ENCODE assay signal across 1 cellular context in genomic region chr4:174381419-174381818, GRCh38.
TF ChIP-seq lines count a peak whose summit lies in the region.

No MANE protein-coding gene starts in this region.

TF ChIP-seq in K562, 482 proteins besides CTCF, POLR2A, EP300 and RAD21 (continued from another document and continues in another):
- TF ChIP-seq ESRRB (CRISPR knock-in tag; IDR thresholded peaks at IDR 0.05; ENCODE audit: borderline replicate concordance) (no peak), ZNF76 (CRISPR knock-in tag; IDR thresholded peaks at IDR 0.05; ENCODE audit: borderline replicate concordance) (peak; percentile 83), NR2F6 (CRISPR knock-in tag; IDR thresholded peaks at IDR 0.05) (no peak), NUFIP1 (IDR thresholded peaks at IDR 0.05; ENCODE audit: partially characterized antibody) (no peak), HOXB6 (CRISPR knock-in tag; IDR thresholded peaks at IDR 0.05; ENCODE audit: borderline replicate concordance) (no peak), RCOR1 (IDR thresholded peaks at IDR 0.05; ENCODE audit: borderline replicate concordance in 1 of 2, low read depth in 2 of 2, low read length in 2 of 2) (no peak), PTRF (tag; IDR thresholded peaks at IDR 0.05) (no peak), YY1 (IDR thresholded peaks at IDR 0.05; ENCODE audit: borderline replicate concordance in 1 of 3, control insufficient read depth in 1 of 3, extremely low read depth in 1 of 3, insufficient read depth in 3 of 3, insufficient read length in 1 of 3, insufficient replicate concordance in 2 of 3, low read depth in 1 of 3, low read length in 2 of 3) (peak in 1 of 3 experiments; percentile 72), ZNF518B (CRISPR knock-in tag; IDR thresholded peaks at IDR 0.05) (no peak), ZFX (CRISPR knock-in tag; IDR thresholded peaks at IDR 0.05) (no peak), BCL6 (CRISPR knock-in tag; IDR thresholded peaks at IDR 0.05) (no peak), CAMTA2 (CRISPR knock-in tag; conservative IDR thresholded peaks at IDR 0.05) (no peak), MTF1 (CRISPR knock-in tag; IDR thresholded peaks at IDR 0.05; ENCODE audit: borderline replicate concordance) (no peak), KDM5B (IDR thresholded peaks at IDR 0.05; ENCODE audit: insufficient replicate concordance, low read depth, low read length) (no peak), FOXM1 (IDR thresholded peaks at IDR 0.05; ENCODE audit: low read depth) (no peak), FOXM1 (CRISPR knock-in tag; IDR thresholded peaks at IDR 0.05; ENCODE audit: low read depth) (no peak), HEY1 (CRISPR knock-in tag; IDR thresholded peaks at IDR 0.05; ENCODE audit: borderline replicate concordance) (no peak), ZNF134 (CRISPR knock-in tag; conservative IDR thresholded peaks at IDR 0.05) (no peak), NBN (IDR thresholded peaks at IDR 0.05; ENCODE audit: low read depth) (no peak), KHSRP (IDR thresholded peaks at IDR 0.05) (no peak), HDGF (IDR thresholded peaks at IDR 0.05) (no peak), EP400 (IDR thresholded peaks at IDR 0.05) (no peak), NFE2L1 (tag; IDR thresholded peaks at IDR 0.05; ENCODE audit: borderline replicate concordance, low read depth) (no peak), ZC3H8 (IDR thresholded peaks at IDR 0.05) (no peak), HMG20A (CRISPR knock-in tag; conservative IDR thresholded peaks at IDR 0.05) (no peak), ZNF41 (CRISPR knock-in tag; conservative IDR thresholded peaks at IDR 0.05) (peak; percentile 90), KLF1 (tag; IDR thresholded peaks at IDR 0.05) (no peak), CBX2 (IDR thresholded peaks at IDR 0.05; ENCODE audit: insufficient read depth, low read length, poor library complexity, severe bottlenecking) (no peak), EHMT2 (IDR thresholded peaks at IDR 0.05) (no peak), GTF2A2 (tag; IDR thresholded peaks at IDR 0.05) (no peak), RFX5 (IDR thresholded peaks at IDR 0.05; ENCODE audit: low read depth, low read length) (no peak), TRIM25 (IDR thresholded peaks at IDR 0.05; ENCODE audit: borderline replicate concordance) (no peak), NR3C1 (CRISPR knock-in tag; IDR thresholded peaks at IDR 0.05) (no peak), NR2C1 (IDR thresholded peaks at IDR 0.05) (no peak), NR2C1 (tag; IDR thresholded peaks at IDR 0.05) (peak; percentile 71), KDM2B (CRISPR knock-in tag; IDR thresholded peaks at IDR 0.05) (no peak), ZNF140 (CRISPR knock-in tag; IDR thresholded peaks at IDR 0.05) (no peak), POLR2AphosphoS2 (IDR thresholded peaks at IDR 0.05; ENCODE audit: low read length) (no peak), PREB (CRISPR knock-in tag; IDR thresholded peaks at IDR 0.05) (no peak)
- TF ChIP-seq, protein P1, sequence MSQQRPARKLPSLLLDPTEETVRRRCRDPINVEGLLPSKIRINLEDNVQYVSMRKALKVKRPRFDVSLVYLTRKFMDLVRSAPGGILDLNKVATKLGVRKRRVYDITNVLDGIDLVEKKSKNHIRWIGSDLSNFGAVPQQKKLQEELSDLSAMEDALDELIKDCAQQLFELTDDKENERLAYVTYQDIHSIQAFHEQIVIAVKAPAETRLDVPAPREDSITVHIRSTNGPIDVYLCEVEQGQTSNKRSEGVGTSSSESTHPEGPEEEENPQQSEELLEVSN (IDR thresholded peaks at IDR 0.05; ENCODE audit: borderline replicate concordance in 1 of 2, extremely low read depth in 1 of 2, insufficient read depth in 1 of 2, insufficient read length in 1 of 2, low read depth in 1 of 2, low read length in 1 of 2, poor library complexity in 1 of 2, severe bottlenecking in 1 of 2) = no peak
- TF ChIP-seq, protein P2, sequence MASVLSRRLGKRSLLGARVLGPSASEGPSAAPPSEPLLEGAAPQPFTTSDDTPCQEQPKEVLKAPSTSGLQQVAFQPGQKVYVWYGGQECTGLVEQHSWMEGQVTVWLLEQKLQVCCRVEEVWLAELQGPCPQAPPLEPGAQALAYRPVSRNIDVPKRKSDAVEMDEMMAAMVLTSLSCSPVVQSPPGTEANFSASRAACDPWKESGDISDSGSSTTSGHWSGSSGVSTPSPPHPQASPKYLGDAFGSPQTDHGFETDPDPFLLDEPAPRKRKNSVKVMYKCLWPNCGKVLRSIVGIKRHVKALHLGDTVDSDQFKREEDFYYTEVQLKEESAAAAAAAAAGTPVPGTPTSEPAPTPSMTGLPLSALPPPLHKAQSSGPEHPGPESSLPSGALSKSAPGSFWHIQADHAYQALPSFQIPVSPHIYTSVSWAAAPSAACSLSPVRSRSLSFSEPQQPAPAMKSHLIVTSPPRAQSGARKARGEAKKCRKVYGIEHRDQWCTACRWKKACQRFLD (CRISPR knock-in tag; IDR thresholded peaks at IDR 0.05) = peak; percentile 54; the same call in 1 of the 2 replicates
- TF ChIP-seq, protein P3, sequence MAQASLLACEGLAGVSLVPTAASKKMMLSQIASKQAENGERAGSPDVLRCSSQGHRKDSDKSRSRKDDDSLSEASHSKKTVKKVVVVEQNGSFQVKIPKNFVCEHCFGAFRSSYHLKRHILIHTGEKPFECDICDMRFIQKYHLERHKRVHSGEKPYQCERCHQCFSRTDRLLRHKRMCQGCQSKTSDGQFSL (CRISPR knock-in tag; IDR thresholded peaks at IDR 0.05) = no peak
- TF ChIP-seq, protein P3 (tag; IDR thresholded peaks at IDR 0.05) = peak in 1 of 2 experiments; percentile 85; a peak in 2 of 4 replicates
- TF ChIP-seq, protein P4, sequence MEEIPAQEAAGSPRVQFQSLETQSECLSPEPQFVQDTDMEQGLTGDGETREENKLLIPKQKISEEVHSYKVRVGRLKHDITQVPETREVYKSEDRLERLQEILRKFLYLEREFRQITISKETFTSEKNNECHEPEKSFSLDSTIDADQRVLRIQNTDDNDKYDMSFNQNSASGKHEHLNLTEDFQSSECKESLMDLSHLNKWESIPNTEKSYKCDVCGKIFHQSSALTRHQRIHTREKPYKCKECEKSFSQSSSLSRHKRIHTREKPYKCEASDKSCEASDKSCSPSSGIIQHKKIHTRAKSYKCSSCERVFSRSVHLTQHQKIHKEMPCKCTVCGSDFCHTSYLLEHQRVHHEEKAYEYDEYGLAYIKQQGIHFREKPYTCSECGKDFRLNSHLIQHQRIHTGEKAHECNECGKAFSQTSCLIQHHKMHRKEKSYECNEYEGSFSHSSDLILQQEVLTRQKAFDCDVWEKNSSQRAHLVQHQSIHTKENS (CRISPR knock-in tag; IDR thresholded peaks at IDR 0.05) = no peak
- TF ChIP-seq, protein P5, sequence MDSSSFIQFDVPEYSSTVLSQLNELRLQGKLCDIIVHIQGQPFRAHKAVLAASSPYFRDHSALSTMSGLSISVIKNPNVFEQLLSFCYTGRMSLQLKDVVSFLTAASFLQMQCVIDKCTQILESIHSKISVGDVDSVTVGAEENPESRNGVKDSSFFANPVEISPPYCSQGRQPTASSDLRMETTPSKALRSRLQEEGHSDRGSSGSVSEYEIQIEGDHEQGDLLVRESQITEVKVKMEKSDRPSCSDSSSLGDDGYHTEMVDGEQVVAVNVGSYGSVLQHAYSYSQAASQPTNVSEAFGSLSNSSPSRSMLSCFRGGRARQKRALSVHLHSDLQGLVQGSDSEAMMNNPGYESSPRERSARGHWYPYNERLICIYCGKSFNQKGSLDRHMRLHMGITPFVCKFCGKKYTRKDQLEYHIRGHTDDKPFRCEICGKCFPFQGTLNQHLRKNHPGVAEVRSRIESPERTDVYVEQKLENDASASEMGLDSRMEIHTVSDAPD (CRISPR knock-in tag; IDR thresholded peaks at IDR 0.05) = no peak
